10 cellular contexts compared by ENCODE assay signal in the genomic region with DNA sequence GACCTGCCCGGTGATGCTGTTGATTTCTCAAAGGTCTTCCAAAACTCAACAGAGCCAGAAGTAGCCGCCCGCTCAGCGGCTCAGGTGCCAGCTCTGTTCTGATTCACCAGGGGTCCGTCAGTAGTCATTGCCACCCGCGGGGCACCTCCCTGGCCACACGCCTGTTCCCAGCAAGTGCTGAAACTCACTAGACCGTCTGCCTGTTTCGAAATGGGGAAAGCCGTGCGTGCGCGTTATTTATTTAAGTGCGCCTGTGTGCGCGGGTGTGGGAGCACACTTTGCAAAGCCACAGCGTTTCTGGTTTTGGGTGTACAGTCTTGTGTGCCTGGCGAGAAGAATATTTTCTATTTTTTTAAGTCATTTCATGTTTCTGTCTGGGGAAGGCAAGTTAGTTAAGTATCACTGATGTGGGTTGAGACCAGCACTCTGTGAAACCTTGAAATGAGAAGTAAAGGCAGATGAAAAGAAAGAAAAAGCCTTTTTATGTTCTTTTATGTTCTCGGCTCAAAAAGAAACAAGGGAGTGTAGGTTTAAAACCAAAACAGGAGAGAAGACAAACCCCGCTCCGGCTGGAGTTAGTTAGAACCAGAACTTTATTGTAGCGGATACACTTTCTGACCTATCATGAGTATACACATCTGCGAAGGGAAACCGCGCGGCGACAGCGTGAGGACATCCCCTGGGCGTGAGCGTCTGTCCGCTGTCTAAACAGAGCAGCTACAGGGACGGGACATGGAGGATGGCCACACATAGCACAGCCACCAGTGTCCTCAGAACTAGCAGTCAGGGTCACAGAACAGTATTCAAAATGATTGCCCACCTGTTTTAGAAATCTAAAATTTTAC.
A peak's percentile ranks its signal among the peaks of the same experiment; 100 is the strongest.
DNase-seq lines count a peak whose midpoint lies in the region; ATAC-seq and TF ChIP-seq lines count a peak whose summit lies in the region.
"Had no signal": no experiment of that assay in that cellular context is flagged by ENCODE, and none has a peak within 500 bp of the region (broad histone marks: within the 10 kb centered on the region; RNA-seq: fewer than 3 reads in every experiment).

No MANE protein-coding gene starts in this region.

- H3K27me3 ChIP-seq in HAP-1 (ENCODE audit: low read depth): no peaks in the 10 kb centered on the region

- peak overlapping the region; percentile 95 to 98 (median 96) for H3K27ac Mint-ChIP-seq in naive thymus-derived CD8-positive, alpha-beta T cell

- no peaks in the 10 kb centered on the region for H3K9me3 Mint-ChIP-seq in naive thymus-derived CD8-positive, alpha-beta T cell

- peak; percentile 79 to 89 for ATAC-seq in naive thymus-derived CD8-positive, alpha-beta T cell
- ATAC-seq in HG03521 (IDR thresholded peaks at IDR 0.05; ENCODE audit: unreplicated experiment): no peak
- ATAC-seq in mucosa of descending colon: no peak

- DNase-seq in T-helper 1 cell (peak in 3 of 5 donors; percentile 40 to 72 (median 42)), cerebellar nuclear complex (lab: John Stamatoyannopoulos, UW) (no peak), HAP-1 (ENCODE audit: low spot score in 2 of 2) (no peak), mucosa of descending colon (no peak)
- peak; percentile 31 for DNase-seq in activated effector memory CD4-positive, alpha-beta T cell treated with Interleukin-2 at 50 U/mL for 16 hours
- DNase-seq in naive thymus-derived CD8-positive, alpha-beta T cell: peak in 9 of 10 donors; percentile 50 to 92 (median 74)
- DNase-seq: erythroblast, NCI-H1694 had no signal

- H3K36me3 ChIP-seq in HAP-1 (replicated peaks) (peaks cover 47% of the 10 kb centered on the region), mucosa of descending colon (ENCODE audit: low read depth) (peaks cover 28% of the 10 kb centered on the region)

- H3K4me3 Mint-ChIP-seq in naive thymus-derived CD8-positive, alpha-beta T cell: peak overlapping the region; percentile 64 to 90 (median 82)

- H3K4me3 ChIP-seq in HAP-1: no peak overlapping the region
- H3K4me3 ChIP-seq in mucosa of descending colon: no peak overlapping the region

- POLR2A ChIA-PET in naive thymus-derived CD8-positive, alpha-beta T cell (lab: Charles Lee): interaction anchor here (0.6 to 38.5 kb wide), 9 partner anchors 9 to 101 kb away, joined by 3 to 1258 read pairs (median 5); partner anchors contain the start of gene PIK3CD

- H3K36me3 Mint-ChIP-seq in naive thymus-derived CD8-positive, alpha-beta T cell: peaks cover 0 to 86% (median 48%) of the 10 kb centered on the region in 3 donors

- H3K4me1 Mint-ChIP-seq in naive thymus-derived CD8-positive, alpha-beta T cell: peaks cover 39 to 87% (median 84%) of the 10 kb centered on the region in 4 donors

- H3K27ac ChIP-seq in 22Rv1: 0 out of 2 replicates have a peak overlapping the region, but pooled peaks have one; percentile 4

- H3K27me3 Mint-ChIP-seq in naive thymus-derived CD8-positive, alpha-beta T cell: no peaks in the 10 kb centered on the region

- TF ChIP-seq CTCF in 22Rv1 (IDR thresholded peaks at IDR 0.05): no peak
- TF ChIP-seq CTCF in mucosa of descending colon (IDR thresholded peaks at IDR 0.05): no peak

- in situ Hi-C loops in HAP-1 (cut with MboI; ENCODE audit: low sequenced_read_pairs): loop anchor here (10.0 kb wide), 1 partner anchor 136 kb away; no protein-coding TSS in a partner anchor

- H3K4me1 ChIP-seq in HAP-1 (no peaks in the 10 kb centered on the region), mucosa of descending colon (ENCODE audit: low read depth) (no peaks in the 10 kb centered on the region)

- no peaks in the 10 kb centered on the region for H3K9me3 ChIP-seq in HAP-1
- H3K9me3 ChIP-seq in mucosa of descending colon: no peaks in the 10 kb centered on the region

- intact Hi-C loops in mucosa of descending colon (cut with DNase I, micrococcal nuclease): no loop called here

Comparison
In these comparisons a context has a peak if more than half of its experiments do, and no peak if none do; other contexts are left out.
1. DNase-seq: peak in T-helper 1 cell (3 of 5), activated effector memory CD4-positive, alpha-beta T cell treated with Interleukin-2 at 50 U/mL for 16 hours (single experiment) and naive thymus-derived CD8-positive, alpha-beta T cell (9 of 10); none in cerebellar nuclear complex (0 of 2), HAP-1 (0 of 2) and mucosa of descending colon (0 of 3).
2. ATAC-seq: peak in naive thymus-derived CD8-positive, alpha-beta T cell (2 of 2); none in HG03521 (single experiment) and mucosa of descending colon (single experiment).